ENCODE assay signal across 28 cellular contexts in genomic region chr13:91809161-91809560, GRCh38.
"Had no signal": no experiment of that assay in that cellular context is flagged by ENCODE, and none has a peak within 500 bp of the region (broad histone marks: within the 10 kb centered on the region; RNA-seq: fewer than 3 reads in every experiment).

No MANE protein-coding gene starts in this region.

- H3K4me1 ChIP-seq: neural progenitor cell, parathyroid adenoma, psoas muscle, right lobe of liver, suprapubic skin, testis, tibial artery, upper lobe of right lung, uterus had no signal

- ATAC-seq: naive thymus-derived CD8-positive, alpha-beta T cell; natural killer cell treated with Interleukin-12 subunit alpha and Interleukin-12 subunit beta and Interleukin-15 and Interleukin-18, amount 100 ng/mL, for 72 hours; psoas muscle; right cardiac atrium; right lobe of liver; stimulated activated memory B cell treated with anti-CD40 and anti-IgM and Interleukin-4, amounts not matched to agents 10 μg/mL and 1 μg/mL and 100 μg/mL, for 72 hours; stimulated activated naive CD8-positive, alpha-beta T cell treated with anti-CD3 and anti-CD28 coated beads, Interleukin-15, amount 100 ng/mL, for 72 hours; stimulated activated naive CD8-positive, alpha-beta T cell treated with anti-CD3 and anti-CD28 coated beads, Interleukin-15, Interleukin-2, amounts not matched to agents 100 U/mL and 50 U/mL, for 24 hours; upper lobe of right lung had no signal

- H3K4me3 ChIP-seq: neural progenitor cell, ovary, psoas muscle, right lobe of liver, sigmoid colon, suprapubic skin, testis, tibial artery, transverse colon, upper lobe of right lung, uterus had no signal

- DNase-seq: naive thymus-derived CD8-positive, alpha-beta T cell; nephron progenitor cell; occipital lobe; ovary; posterior cingulate gyrus; psoas muscle; right cardiac atrium; right lobe of liver; sigmoid colon; small intestine; stimulated activated CD4-positive, alpha-beta T cell treated with anti-CD3 and anti-CD28 coated beads, Interleukin-15, amount 100 ng/mL, for 24 hours; stimulated activated CD4-positive, alpha-beta T cell treated with anti-CD3 and anti-CD28 coated beads, Interleukin-2, amount 100 ng/mL, for 24 hours; stimulated activated CD4-positive, alpha-beta T cell treated with anti-CD3 and anti-CD28 coated beads, Interleukin-2, amount 100 ng/mL, for 48 hours; stimulated activated CD4-positive, alpha-beta T cell treated with anti-CD3 and anti-CD28 coated beads, Interleukin-4, amount 100 ng/mL, for 24 hours; stimulated activated naive CD4-positive, alpha-beta T cell; stimulated activated naive CD8-positive, alpha-beta T cell treated with anti-CD3 and anti-CD28 coated beads, Interleukin-15, amount 100 ng/mL, for 72 hours; stimulated activated naive CD8-positive, alpha-beta T cell treated with anti-CD3 and anti-CD28 coated beads, Interleukin-15, Interleukin-2, amounts not matched to agents 100 U/mL and 50 U/mL, for 24 hours; substantia nigra; testis; tibial artery; transverse colon; upper lobe of right lung; uterus had no signal

- H3K9ac ChIP-seq: neural progenitor cell, parathyroid adenoma had no signal

- H3K36me3 ChIP-seq: neural progenitor cell, ovary, right lobe of liver, sigmoid colon, suprapubic skin, tibial artery, transverse colon, upper lobe of right lung, uterus had no signal

- H3K27me3 ChIP-seq: neural progenitor cell, ovary, right lobe of liver, sigmoid colon, suprapubic skin, testis, tibial artery, transverse colon, upper lobe of right lung, uterus had no signal

- H2AFZ ChIP-seq: neural progenitor cell, parathyroid adenoma had no signal

- H3K4me2 ChIP-seq: neural progenitor cell had no signal

- H3K27ac ChIP-seq: neural progenitor cell, ovary, parathyroid adenoma, psoas muscle, right lobe of liver, suprapubic skin, testis, tibial artery, transverse colon, upper lobe of right lung, uterus had no signal

- H3K79me2 ChIP-seq: parathyroid adenoma had no signal

- H3K9me3 ChIP-seq: ovary, psoas muscle, right lobe of liver, sigmoid colon, suprapubic skin, testis, tibial artery, transverse colon, upper lobe of right lung, uterus had no signal
